Comparison of ENCODE assay signal across 9 cellular contexts in the genomic region with DNA sequence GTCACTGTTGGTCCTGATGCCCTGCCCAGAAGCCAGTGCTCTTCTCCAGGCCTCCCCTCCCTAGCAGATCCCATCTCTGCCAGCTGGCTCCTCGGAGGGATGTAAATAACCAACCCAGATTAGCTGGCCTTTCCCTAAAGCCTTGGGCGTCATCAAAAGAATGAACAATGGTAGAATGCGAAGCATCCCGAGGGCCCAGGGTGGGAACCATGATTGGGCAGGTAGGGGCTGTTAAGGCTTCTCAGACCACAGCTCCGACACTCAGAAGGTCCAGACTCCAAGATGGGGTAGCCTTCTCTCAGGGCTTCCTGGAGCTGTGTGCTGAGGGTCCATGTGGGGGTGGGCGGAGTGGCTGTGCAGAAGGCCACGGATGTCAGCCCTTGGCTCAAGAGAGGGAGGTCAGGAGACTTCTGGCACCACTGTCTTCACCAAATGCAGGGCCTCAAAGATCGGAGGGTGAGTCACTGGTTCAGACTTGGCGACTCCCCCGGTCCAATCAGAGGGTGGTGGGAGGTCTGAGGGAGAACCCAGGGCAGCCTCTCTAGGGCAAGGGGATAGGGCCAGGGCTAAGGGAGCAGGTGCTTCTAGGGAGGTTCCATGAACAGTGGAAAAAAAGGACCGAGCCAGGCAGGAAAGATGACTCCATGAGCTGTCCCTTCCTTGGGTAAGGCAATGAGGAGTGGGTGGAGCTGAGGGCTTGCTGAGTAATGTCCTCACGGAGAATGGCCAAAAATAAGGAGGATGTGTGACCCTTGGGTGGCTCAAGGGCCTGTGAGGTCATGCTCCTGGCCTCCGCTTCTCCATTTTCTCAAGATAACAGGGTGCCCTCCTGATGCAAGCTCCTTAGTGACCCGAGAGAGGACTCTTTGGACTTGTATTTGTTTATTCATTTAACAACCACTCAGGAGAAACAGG. TPM values are rescaled to one million over a fixed set of nuclear protein-coding genes. Genes with fewer than 3 reads are reported as not detected.
DNase-seq lines count a peak whose midpoint lies in the region; ATAC-seq and TF ChIP-seq lines count a peak whose summit lies in the region.
"Had no signal": no experiment of that assay in that cellular context is flagged by ENCODE, and none has a peak within 500 bp of the region (broad histone marks: within the 10 kb centered on the region; RNA-seq: fewer than 3 reads in every experiment).

No MANE protein-coding gene starts in this region.

- peaks cover 3% of the 10 kb centered on the region for H3K9me3 Mint-ChIP-seq in activated CD4-positive, alpha-beta T cell treated with anti-CD3 and anti-CD28 coated beads, Interleukin-2, amount 10 ng/mL, durations not matched to agents 24 days and 14 days
- H3K9me3 Mint-ChIP-seq in activated CD8-positive, alpha-beta T cell treated with anti-CD3 and anti-CD28 coated beads for 36 hours = no peaks in the 10 kb centered on the region
- H3K9me3 Mint-ChIP-seq: brain had no signal

- DNase-seq in activated CD4-positive, alpha-beta T cell treated with anti-CD3 and anti-CD28 coated beads, Interleukin-2, amount 10 ng/mL, durations not matched to agents 24 days and 14 days = no peak
- no peak for DNase-seq in activated CD4-positive, alpha-beta T cell treated with anti-CD3 and anti-CD28 coated beads, Interleukin-2, amount 50 U/mL, for 4 hours
- peak; percentile 34 for DNase-seq in activated CD8-positive, alpha-beta T cell treated with anti-CD3 and anti-CD28 coated beads for 36 hours
- DNase-seq in right atrium auricular region (ENCODE audit: low spot score) (peak; percentile 88), thoracic aorta (ENCODE audit: low spot score) (no peak), NCI-H2171 treated with DMSO at 0.1 percent for 48 hours (lab: John Stamatoyannopoulos, UW) (no peak)

- CTCF ChIA-PET in activated CD8-positive, alpha-beta T cell treated with anti-CD3 and anti-CD28 coated beads for 36 hours (lab: Charles Lee) = interaction anchor here (1.3 to 1.8 kb wide), 4 partner anchors 31 to 89 kb away, joined by 3 to 7 read pairs (median 4); partner anchors contain the start of gene CSF1

- H3K4me1 ChIP-seq in right atrium auricular region (peaks cover 0 to 77% of the 10 kb centered on the region in 2 donors), thoracic aorta (ENCODE audit: control insufficient read depth in 1 of 2, low read depth in 2 of 2) (peaks cover 50 to 74% of the 10 kb centered on the region in 2 donors)

- H3K9me3 ChIP-seq in right atrium auricular region (no peaks in the 10 kb centered on the region), thoracic aorta (no peaks in the 10 kb centered on the region)

- TF ChIP-seq CTCF in activated CD8-positive, alpha-beta T cell treated with anti-CD3 and anti-CD28 coated beads for 36 hours (IDR thresholded peaks at IDR 0.05) = no peak
- no peak for TF ChIP-seq CTCF in right atrium auricular region (IDR thresholded peaks at IDR 0.05)
- no peak for TF ChIP-seq CTCF in thoracic aorta (IDR thresholded peaks at IDR 0.05)

- H3K4me3 ChIP-seq in right atrium auricular region (no peak overlapping the region), thoracic aorta (no peak overlapping the region)

- H3K4me3 Mint-ChIP-seq in activated CD4-positive, alpha-beta T cell treated with anti-CD3 and anti-CD28 coated beads, Interleukin-2, amount 10 ng/mL, durations not matched to agents 24 days and 14 days = no peak overlapping the region
- H3K4me3 Mint-ChIP-seq in activated CD8-positive, alpha-beta T cell treated with anti-CD3 and anti-CD28 coated beads for 36 hours = no peak overlapping the region
- H3K4me3 Mint-ChIP-seq: brain had no signal

- intact Hi-C loops in activated CD4-positive, alpha-beta T cell treated with anti-CD3 and anti-CD28 coated beads, Interleukin-2, amount 10 ng/mL, durations not matched to agents 24 days and 14 days (cut with micrococcal nuclease) = no loop called here
- intact Hi-C loops in activated CD8-positive, alpha-beta T cell treated with anti-CD3 and anti-CD28 coated beads for 36 hours (cut with micrococcal nuclease) = no loop called here

- H3K36me3 ChIP-seq in right atrium auricular region (no peaks in the 10 kb centered on the region), thoracic aorta (no peaks in the 10 kb centered on the region)

- no peaks in the 10 kb centered on the region for H3K36me3 Mint-ChIP-seq in activated CD4-positive, alpha-beta T cell treated with anti-CD3 and anti-CD28 coated beads, Interleukin-2, amount 10 ng/mL, durations not matched to agents 24 days and 14 days (ENCODE audit: low read depth)
- H3K36me3 Mint-ChIP-seq in activated CD8-positive, alpha-beta T cell treated with anti-CD3 and anti-CD28 coated beads for 36 hours (ENCODE audit: low read depth) = no peaks in the 10 kb centered on the region
- H3K36me3 Mint-ChIP-seq: brain had no signal

- POLR2A ChIA-PET in activated CD8-positive, alpha-beta T cell treated with anti-CD3 and anti-CD28 coated beads for 36 hours (lab: Charles Lee) = interaction anchor here (1.0 to 1.1 kb wide), 3 partner anchors 19 to 31 kb away, joined by 3 to 4 read pairs (median 3); no protein-coding TSS in a partner anchor

- peak overlapping the region; percentile 46 to 58 for H3K27ac ChIP-seq in right atrium auricular region
- H3K27ac ChIP-seq in thoracic aorta = peak overlapping the region; percentile 67 to 85

- H3K27me3 ChIP-seq in right atrium auricular region = no peaks in the 10 kb centered on the region
- no peaks in the 10 kb centered on the region for H3K27me3 ChIP-seq in thoracic aorta (replicated peaks; ENCODE audit: insufficient read depth)

- no peaks in the 10 kb centered on the region for H3K27me3 Mint-ChIP-seq in activated CD4-positive, alpha-beta T cell treated with anti-CD3 and anti-CD28 coated beads, Interleukin-2, amount 10 ng/mL, durations not matched to agents 24 days and 14 days
- H3K27me3 Mint-ChIP-seq in activated CD8-positive, alpha-beta T cell treated with anti-CD3 and anti-CD28 coated beads for 36 hours = no peaks in the 10 kb centered on the region

- peak; percentile 18 for ATAC-seq in activated CD8-positive, alpha-beta T cell treated with anti-CD3 and anti-CD28 coated beads for 36 hours
- peak; percentile 38 for ATAC-seq in thoracic aorta (ENCODE audit: insufficient number of reproducible peaks, low FRiP score, low read depth)
- no peak for ATAC-seq in HG02884 (IDR thresholded peaks at IDR 0.05; ENCODE audit: unreplicated experiment)
- no peak for ATAC-seq in GM21717 (IDR thresholded peaks at IDR 0.05; ENCODE audit: unreplicated experiment)

- H3K27ac Mint-ChIP-seq in activated CD4-positive, alpha-beta T cell treated with anti-CD3 and anti-CD28 coated beads, Interleukin-2, amount 10 ng/mL, durations not matched to agents 24 days and 14 days = peak overlapping the region; percentile 73
- H3K27ac Mint-ChIP-seq in activated CD8-positive, alpha-beta T cell treated with anti-CD3 and anti-CD28 coated beads for 36 hours = peak overlapping the region; percentile 36

- peaks cover 35% of the 10 kb centered on the region for H3K4me1 Mint-ChIP-seq in activated CD4-positive, alpha-beta T cell treated with anti-CD3 and anti-CD28 coated beads, Interleukin-2, amount 10 ng/mL, durations not matched to agents 24 days and 14 days
- H3K4me1 Mint-ChIP-seq in activated CD8-positive, alpha-beta T cell treated with anti-CD3 and anti-CD28 coated beads for 36 hours (ENCODE audit: low read depth) = peaks cover 35% of the 10 kb centered on the region

RNA-seq across cellular contexts. Expression of gene EPS8L3, which starts 58.4 kb away (rescaled TPM):
- total RNA-seq in activated CD4-positive, alpha-beta T cell treated with anti-CD3 and anti-CD28 coated beads, Interleukin-2, amount 10 ng/mL, durations not matched to agents 24 days and 14 days = not detected in 2 replicates
- total RNA-seq in activated CD8-positive, alpha-beta T cell treated with anti-CD3 and anti-CD28 coated beads for 36 hours = not detected
- total RNA-seq in right atrium auricular region (under 1 TPM in 1 of 2 donors, not detected in 1; 0.19 TPM), thoracic aorta (1 to 10 TPM in 1 of 2 donors, not detected in 1; 1.1 TPM)

Comparison
In these comparisons a context has a peak if more than half of its experiments do, and no peak if none do; other contexts are left out.
1. DNase-seq: peak in activated CD8-positive, alpha-beta T cell treated with anti-CD3 and anti-CD28 coated beads for 36 hours (single experiment) and right atrium auricular region (single experiment); none in activated CD4-positive, alpha-beta T cell treated with anti-CD3 and anti-CD28 coated beads, Interleukin-2, amount 10 ng/mL, durations not matched to agents 24 days and 14 days (single experiment), activated CD4-positive, alpha-beta T cell treated with anti-CD3 and anti-CD28 coated beads, Interleukin-2, amount 50 U/mL, for 4 hours (0 of 2), thoracic aorta (single experiment) and NCI-H2171 treated with DMSO at 0.1 percent for 48 hours (single experiment).
2. ATAC-seq: peak in activated CD8-positive, alpha-beta T cell treated with anti-CD3 and anti-CD28 coated beads for 36 hours (single experiment) and thoracic aorta (single experiment); none in HG02884 (single experiment) and GM21717 (single experiment).